In genomic region chr16:11276880-11277593, GRCh38 we compare ENCODE assay signal across 1 cellular context.
A peak's percentile ranks its signal among the peaks of the same experiment; 100 is the strongest.
TF ChIP-seq lines count a peak whose summit lies in the region.

No MANE protein-coding gene starts in this region.

TF ChIP-seq in HepG2, 621 proteins besides CTCF, POLR2A, EP300 and RAD21 (continues in another document):
- no peak for TF ChIP-seq DMAP1 (CRISPR knock-in tag; IDR thresholded peaks at IDR 0.05)
- no peak for TF ChIP-seq TBP (CRISPR knock-in tag; IDR thresholded peaks at IDR 0.05)
- peak; percentile 90 for TF ChIP-seq CEBPG (CRISPR knock-in tag; IDR thresholded peaks at IDR 0.05)
- 0 out of 2 replicates have a peak, but pooled peaks have one; percentile 43 for TF ChIP-seq THAP7 (CRISPR knock-in tag; IDR thresholded peaks at IDR 0.05)
- TF ChIP-seq SALL2 (CRISPR knock-in tag; IDR thresholded peaks at IDR 0.05), result no peak
- TF ChIP-seq AHR (CRISPR knock-in tag; IDR thresholded peaks at IDR 0.05), result 0 out of 2 replicates have a peak, but pooled peaks have one; percentile 60
- 0 out of 2 replicates have a peak, but pooled peaks have one; percentile 17 for TF ChIP-seq ADNP (CRISPR knock-in tag; IDR thresholded peaks at IDR 0.05)
- TF ChIP-seq RXRB (CRISPR knock-in tag; IDR thresholded peaks at IDR 0.05; ENCODE audit: borderline replicate concordance), result 0 out of 2 replicates have a peak, but pooled peaks have one; percentile 23
- 0 out of 2 replicates have a peak, but pooled peaks have one; percentile 1 for TF ChIP-seq NR0B2 (CRISPR knock-in tag; IDR thresholded peaks at IDR 0.05)
- no peak for TF ChIP-seq USF2 (IDR thresholded peaks at IDR 0.05; ENCODE audit: low read depth, low read length)
- no peak for TF ChIP-seq USF2 (CRISPR knock-in tag; IDR thresholded peaks at IDR 0.05; ENCODE audit: borderline replicate concordance)
- 0 out of 2 replicates have a peak, but pooled peaks have one; percentile 11 for TF ChIP-seq ZNF574 (CRISPR knock-in tag; IDR thresholded peaks at IDR 0.05)
- 0 out of 2 replicates have a peak, but pooled peaks have one; percentile 36 for TF ChIP-seq ZNF292 (CRISPR knock-in tag; IDR thresholded peaks at IDR 0.05; ENCODE audit: borderline replicate concordance, low read depth)
- TF ChIP-seq PRDM4 (CRISPR knock-in tag; IDR thresholded peaks at IDR 0.05; ENCODE audit: borderline replicate concordance), result no peak
- no peak for TF ChIP-seq ISL2 (CRISPR knock-in tag; IDR thresholded peaks at IDR 0.05)
- no peak for TF ChIP-seq ZNF777 (CRISPR knock-in tag; IDR thresholded peaks at IDR 0.05)
- 0 out of 2 replicates have a peak, but pooled peaks have one; percentile 50 for TF ChIP-seq AHDC1 (CRISPR knock-in tag; IDR thresholded peaks at IDR 0.05; ENCODE audit: borderline replicate concordance)
- 0 out of 2 replicates have a peak, but pooled peaks have one; percentile 81 for TF ChIP-seq FUBP1 (CRISPR knock-in tag; IDR thresholded peaks at IDR 0.05; ENCODE audit: borderline replicate concordance)
- TF ChIP-seq ZNF770 (CRISPR knock-in tag; IDR thresholded peaks at IDR 0.05), result peak; percentile 99
- TF ChIP-seq ZNF883 (CRISPR knock-in tag; IDR thresholded peaks at IDR 0.05; ENCODE audit: not compliant biosample characterization), result peak; percentile 62
- no peak; the same call in 1 of the 2 replicates for TF ChIP-seq MEIS1 (CRISPR knock-in tag; IDR thresholded peaks at IDR 0.05; ENCODE audit: borderline replicate concordance)
- no peak for TF ChIP-seq ZNF12 (CRISPR knock-in tag; IDR thresholded peaks at IDR 0.05)
- TF ChIP-seq SAFB2 (CRISPR knock-in tag; IDR thresholded peaks at IDR 0.05; ENCODE audit: borderline replicate concordance, low read depth), result no peak
- TF ChIP-seq ZNF609 (CRISPR knock-in tag; IDR thresholded peaks at IDR 0.05; ENCODE audit: borderline replicate concordance), result peak; percentile 46; the same call in 1 of the 2 replicates
- TF ChIP-seq ZNF510 (CRISPR knock-in tag; IDR thresholded peaks at IDR 0.05; ENCODE audit: low read depth), result 0 out of 2 replicates have a peak, but pooled peaks have one; percentile 30
- peak; percentile 23; the same call in 1 of the 2 replicates for TF ChIP-seq GATAD2A (CRISPR knock-in tag; IDR thresholded peaks at IDR 0.05)
- no peak for TF ChIP-seq RAD51 (IDR thresholded peaks at IDR 0.05; ENCODE audit: borderline replicate concordance)
- peak; percentile 81 for TF ChIP-seq ZNF460 (CRISPR knock-in tag; IDR thresholded peaks at IDR 0.05; ENCODE audit: borderline replicate concordance)
